ENCODE assay signal across 8 cellular contexts in the genomic region with DNA sequence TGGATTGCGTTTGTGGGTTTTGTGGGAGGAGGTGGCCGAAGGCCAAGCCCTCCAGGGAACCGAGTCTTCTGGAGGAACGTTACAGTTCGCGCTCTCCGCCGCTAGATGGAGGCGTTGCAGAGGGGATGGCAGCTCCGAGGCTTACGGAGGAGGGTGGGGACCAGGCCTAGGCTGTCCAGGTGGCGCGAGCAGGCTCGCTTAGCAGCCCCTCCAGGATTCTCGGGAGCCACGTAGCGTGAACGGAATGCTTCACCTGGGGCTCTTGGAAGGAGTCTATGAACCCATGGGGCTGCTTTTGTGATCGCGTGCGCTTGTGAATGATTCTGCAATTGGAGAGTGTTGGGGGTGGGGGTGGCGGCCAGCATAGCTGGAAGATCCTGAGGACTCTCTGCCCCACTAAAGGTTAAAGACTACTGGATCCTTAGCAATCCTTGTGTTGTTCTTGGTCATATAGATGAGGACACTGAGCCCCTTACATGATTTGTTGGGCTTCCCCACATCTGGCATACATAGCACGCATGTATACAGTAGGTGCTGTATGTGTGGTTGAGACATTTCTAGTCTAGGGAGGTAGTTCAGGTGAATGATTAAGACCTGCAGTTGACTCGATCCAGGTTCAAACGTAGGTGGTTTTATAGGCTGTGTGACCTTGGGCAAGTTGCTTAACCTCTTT. TPM values are rescaled to one million over a fixed set of nuclear protein-coding genes. Genes with fewer than 3 reads are reported as not detected.
A peak's percentile ranks its signal among the peaks of the same experiment; 100 is the strongest.
DNase-seq lines count a peak whose midpoint lies in the region; ATAC-seq and TF ChIP-seq lines count a peak whose summit lies in the region.

No MANE protein-coding gene starts in this region.

- peak; percentile 84 for DNase-seq in ELR (ENCODE audit: low read depth)
- DNase-seq in LNCaP clone FGC (ENCODE audit: low read depth) = no peak
- DNase-seq in SW 1271 (lab: John Stamatoyannopoulos, UW) = peak; percentile 10 to 49
- peak in 56 of 58 donors; percentile 5 to 74 (median 45) for DNase-seq in anterior cingulate cortex (lab: John Stamatoyannopoulos, UW)
- DNase-seq in hepatic stellate cell (ENCODE audit: low spot score) = peak; percentile 89
- DNase-seq in sigmoid colon = peak; percentile 84

- H3K4me3 ChIP-seq in LNCaP clone FGC (ENCODE audit: low read depth, low read length) (no peak overlapping the region), sigmoid colon (no peak overlapping the region)

- ATAC-seq in GM21737 (IDR thresholded peaks at IDR 0.05; ENCODE audit: unreplicated experiment) = peak; percentile 73
- ATAC-seq in HG03378 (IDR thresholded peaks at IDR 0.05; ENCODE audit: unreplicated experiment) = no peak

- H3K36me3 ChIP-seq in sigmoid colon = no peaks in the 10 kb centered on the region

- no peaks in the 10 kb centered on the region for H3K27me3 ChIP-seq in sigmoid colon

- WGBS in sigmoid colon, 2 donors = 19 to 23% methylated on average over 25 of the region's 25 CpGs

- H3K4me1 ChIP-seq in sigmoid colon = peaks cover 0 to 8% (median 0%) of the 10 kb centered on the region in 4 donors

- no peak for TF ChIP-seq EP300 in sigmoid colon (IDR thresholded peaks at IDR 0.05)

- TF ChIP-seq CTCF in LNCaP clone FGC (IDR thresholded peaks at IDR 0.05; ENCODE audit: control insufficient read depth, extremely low read depth, insufficient read depth) (peak; percentile 99), sigmoid colon (IDR thresholded peaks at IDR 0.05) (peak; percentile 59 to 76 (median 68))

- H3K27ac ChIP-seq in sigmoid colon = no peak overlapping the region

- no peak for TF ChIP-seq POLR2A in sigmoid colon (IDR thresholded peaks at IDR 0.05)

- intact Hi-C loops in sigmoid colon (cut with DNase I) = loop anchor here (10.0 kb wide), 1 partner anchor 1214 kb away; no protein-coding TSS in a partner anchor

- no peaks in the 10 kb centered on the region for H3K9me3 ChIP-seq in sigmoid colon

RNA-seq across cellular contexts. Expression of gene FAM3D, which starts 25.7 kb away (rescaled TPM):
- total RNA-seq in sigmoid colon = 1 to 10 TPM in 1 of 4 donors, under 1 TPM in 1, not detected in 2; 0.36 to 1.7 TPM
- polyA plus RNA-seq in sigmoid colon = 100 to 1,000 TPM; 215 to 477 (median 356) TPM
